In genomic region chr13:59479629-59480028, GRCh38 we compare ENCODE assay signal across 12 cellular contexts.
"Had no signal": no experiment of that assay in that cellular context is flagged by ENCODE, and none has a peak within 500 bp of the region (broad histone marks: within the 10 kb centered on the region; RNA-seq: fewer than 3 reads in every experiment).

No MANE protein-coding gene starts in this region.

- DNase-seq: activated CD4-positive, alpha-beta memory T cell treated with anti-CD3 and anti-CD28 coated beads, Interleukin-2, amount 10 ng/mL, durations not matched to agents 7 days and 5 days; activated CD4-positive, alpha-beta T cell treated with anti-CD3 and anti-CD28 coated beads for 36 hours; activated naive CD4-positive, alpha-beta T cell treated with anti-CD3 and anti-CD28 coated beads, Interleukin-2, amount 50 U/mL, for 16 hours; activated T-cell treated with anti-CD3 and anti-CD28 coated beads, Interleukin-2, amount 50 U/mL, for 24 hours; effector memory CD8-positive, alpha-beta T cell; head of caudate nucleus; immature natural killer cell; naive B cell; posterior cingulate gyrus; retina; stimulated activated CD4-positive, alpha-beta T cell treated with anti-CD3 and anti-CD28 coated beads, Interleukin-2, amount 100 ng/mL, for 48 hours had no signal

- ATAC-seq: activated CD4-positive, alpha-beta T cell treated with anti-CD3 and anti-CD28 coated beads for 36 hours; effector memory CD8-positive, alpha-beta T cell; stimulated activated memory B cell treated with anti-CD40 and anti-IgM and Interleukin-4, amounts not matched to agents 10 μg/mL and 1 μg/mL and 100 μg/mL, for 72 hours had no signal
